20 cellular contexts compared by ENCODE assay signal in the genomic region with DNA sequence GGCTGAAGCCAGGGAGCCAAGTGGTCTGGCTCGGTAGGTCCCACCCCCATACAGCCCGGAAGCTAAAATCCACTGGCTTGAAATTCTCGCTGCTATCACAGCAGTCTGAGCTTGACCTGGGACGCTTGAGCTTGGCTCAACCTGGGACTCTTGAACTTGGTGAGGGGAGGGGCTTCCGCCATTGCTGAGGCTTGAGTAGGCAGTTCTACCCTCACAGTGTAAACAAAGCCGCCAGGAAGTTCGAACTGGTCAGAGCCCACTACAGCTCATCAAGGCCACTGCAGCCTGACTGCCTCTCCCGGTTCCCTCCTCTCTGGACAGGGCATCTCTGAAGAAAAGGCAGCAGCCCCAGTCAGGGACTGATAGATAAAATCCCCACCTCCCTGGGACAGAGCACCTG.
DNase-seq lines count a peak whose midpoint lies in the region; FAIRE-seq and TF ChIP-seq lines count a peak whose summit lies in the region.
"Had no signal": no experiment of that assay in that cellular context is flagged by ENCODE, and none has a peak within 500 bp of the region (broad histone marks: within the 10 kb centered on the region; RNA-seq: fewer than 3 reads in every experiment).

No MANE protein-coding gene starts in this region.

- H3K27me3 ChIP-seq in H9 (ENCODE audit: insufficient read depth, low read length): no peaks in the 10 kb centered on the region
- H3K27me3 ChIP-seq in H1 (replicated peaks in 1 of 4; ENCODE audit: control insufficient read depth in 3 of 4, extremely low read depth in 1 of 4, insufficient read depth in 3 of 4, low read length in 3 of 4): no peaks in the 10 kb centered on the region
- no peaks in the 10 kb centered on the region for H3K27me3 ChIP-seq in MM.1S (replicated peaks; ENCODE audit: insufficient read depth, low read length)
- H3K27me3 ChIP-seq: BLaER1 treated with 17β-estradiol and CSF1 and Interleukin-3, amounts not matched to agents 10 nM and 100 nM had no signal

- CTCF ChIA-PET in H1 (lab: Charles Lee; ENCODE audit: partially characterized antibody): interaction anchor here (1.1 kb wide), 1 partner anchor 111 kb away, joined by 3 read pairs; no protein-coding TSS in a partner anchor

- H3K9ac ChIP-seq in H9 (ENCODE audit: extremely low read depth, insufficient read length, low read length) (no peak overlapping the region), H1 (replicated peaks in 1 of 4; ENCODE audit: extremely low read depth in 1 of 4, low read depth in 3 of 4, low read length in 3 of 4) (no peak overlapping the region), MM.1S (ENCODE audit: low read length) (no peak overlapping the region)
- H3K9ac ChIP-seq: BLaER1 treated with 17β-estradiol and CSF1 and Interleukin-3, amounts not matched to agents 10 nM and 100 nM had no signal

- no peak for TF ChIP-seq RAD21 in H1 (IDR thresholded peaks at IDR 0.05 in 1 of 2, conservative IDR thresholded peaks at IDR 0.05 in 1 of 2; ENCODE audit: low read depth in 2 of 2, low read length in 2 of 2)

- H4K91ac ChIP-seq in H9 (ENCODE audit: insufficient read length, low read depth, low read length) (no peak overlapping the region), H1 (replicated peaks; ENCODE audit: insufficient read length, low read length) (no peak overlapping the region)

- no peaks in the 10 kb centered on the region for H3K4me1 ChIP-seq in H9 (ENCODE audit: insufficient read depth, low read length)
- no peaks in the 10 kb centered on the region for H3K4me1 ChIP-seq in H1 (replicated peaks in 1 of 4; ENCODE audit: control insufficient read depth in 3 of 4, insufficient read depth in 4 of 4, low read length in 3 of 4)
- H3K4me1 ChIP-seq in MM.1S (ENCODE audit: low read length): no peaks in the 10 kb centered on the region
- H3K4me1 ChIP-seq: BLaER1 treated with 17β-estradiol and CSF1 and Interleukin-3, amounts not matched to agents 10 nM and 100 nM had no signal

- no peaks in the 10 kb centered on the region; the same call in 1 of the 2 replicates for H3K27me3 Mint-ChIP-seq in H9 (ENCODE audit: low read depth)
- H3K27me3 Mint-ChIP-seq: B cell, IgD-negative memory B cell had no signal

- H2BK20ac ChIP-seq in H9 (ENCODE audit: low read depth, low read length, poor library complexity, severe bottlenecking) (no peak overlapping the region), H1 (ENCODE audit: low read length) (no peak overlapping the region)

- no peak overlapping the region for H3K4me3 ChIP-seq in H1 (ENCODE audit: extremely low read depth in 1 of 4, insufficient read depth in 2 of 4, low read depth in 3 of 4, low read length in 4 of 4)
- H3K4me3 ChIP-seq in MM.1S (ENCODE audit: low read length): no peak overlapping the region
- H3K4me3 ChIP-seq: BLaER1 treated with 17β-estradiol and CSF1 and Interleukin-3, amounts not matched to agents 10 nM and 100 nM had no signal

- TF ChIP-seq EP300 in H1 (IDR thresholded peaks at IDR 0.05; ENCODE audit: borderline replicate concordance in 1 of 2, low read depth in 2 of 2, low read length in 2 of 2): no peak

- H3K18ac ChIP-seq in H9 (ENCODE audit: insufficient read length, low read depth, low read length) (no peak overlapping the region), H1 (ENCODE audit: extremely low read depth, low read length) (no peak overlapping the region; the same call in 1 of the 2 replicates)

- H3K79me1 ChIP-seq in H9 (ENCODE audit: insufficient read depth, low read depth, low read length, poor library complexity, severe bottlenecking): no peaks in the 10 kb centered on the region
- H3K79me1 ChIP-seq in H1 (ENCODE audit: low read depth, low read length): no peaks in the 10 kb centered on the region

- H4K20me1 ChIP-seq in H9 (ENCODE audit: control insufficient read depth, insufficient read depth, insufficient read length) (no peaks in the 10 kb centered on the region), H1 (replicated peaks in 1 of 2; ENCODE audit: control insufficient read depth in 1 of 2, insufficient read depth in 2 of 2, low read length in 2 of 2) (no peaks in the 10 kb centered on the region), MM.1S (ENCODE audit: insufficient read depth, low read length) (no peaks in the 10 kb centered on the region)
- H4K20me1 ChIP-seq: BLaER1 treated with 17β-estradiol and CSF1 and Interleukin-3, amounts not matched to agents 10 nM and 100 nM had no signal

- H3K9me3 ChIP-seq in H9 (ENCODE audit: control insufficient read depth, low read depth, low read length) (no peaks in the 10 kb centered on the region), H1 (ENCODE audit: insufficient read depth in 2 of 2, low read depth in 1 of 2, low read length in 1 of 2) (no peaks in the 10 kb centered on the region), MM.1S (replicated peaks; ENCODE audit: insufficient read depth, low read length) (no peaks in the 10 kb centered on the region)

- H2BK5ac ChIP-seq in H9 (ENCODE audit: insufficient read length, low read length) (no peak overlapping the region), H1 (ENCODE audit: low read depth, low read length) (no peak overlapping the region)

- H3K27ac Mint-ChIP-seq in H9: no peak overlapping the region
- H3K27ac Mint-ChIP-seq: B cell; CD8-positive, alpha-beta T cell; IgD-negative memory B cell had no signal

- H3K4ac ChIP-seq in H9 (ENCODE audit: low read depth, low read length) (no peak overlapping the region), H1 (replicated peaks; ENCODE audit: insufficient read length, low read depth, low read length) (no peak overlapping the region)

- H2BK12ac ChIP-seq in H9 (ENCODE audit: insufficient read length, low read depth, low read length) (no peak overlapping the region), H1 (ENCODE audit: low read depth, low read length) (no peak overlapping the region)

- no peak overlapping the region for H4K5ac ChIP-seq in H9 (ENCODE audit: insufficient read length, low read depth, low read length)
- H4K5ac ChIP-seq in H1 (ENCODE audit: insufficient read length, low read depth, low read length): no peak overlapping the region

- H3K56ac ChIP-seq in H9 (ENCODE audit: insufficient read length, low read depth, low read length) (no peak overlapping the region), H1 (replicated peaks; ENCODE audit: insufficient read length, low read depth, low read length) (no peak overlapping the region)

- H3K9me2 ChIP-seq in MM.1S (replicated peaks; ENCODE audit: insufficient read depth, low read length): no peaks in the 10 kb centered on the region

- TF ChIP-seq CTCF in H9 (conservative IDR thresholded peaks at IDR 0.05) (no peak), H1 (IDR thresholded peaks at IDR 0.05; ENCODE audit: control extremely low read depth in 1 of 3, insufficient read depth in 1 of 3, low read depth in 1 of 3, low read length in 3 of 3) (no peak), MM.1S (IDR thresholded peaks at IDR 0.05; ENCODE audit: low read length) (no peak)

- no peak overlapping the region for H3K4me3 Mint-ChIP-seq in H9
- H3K4me3 Mint-ChIP-seq: B cell; CD8-positive, alpha-beta T cell; IgD-negative memory B cell had no signal

- peaks cover 3 to 7% of the 10 kb centered on the region in 2 experiments; a peak in 3 of 5 replicates for H3K9me3 Mint-ChIP-seq in H9

- no CpG with 5 or more reads among the region's 8 CpGs for WGBS in H9 (ENCODE audit: extremely low coverage, insufficient read length, low lambda C conversion rate)
- 93% methylated on average over 8 of the region's 8 CpGs; no CpG with 5 or more reads in 1 of the 2 experiments for WGBS in H1 (ENCODE audit: extremely low coverage in 1 of 2, insufficient coverage in 1 of 2, insufficient read length in 1 of 2, insufficient replicate concordance in 2 of 2, low coverage in 1 of 2, low lambda C conversion rate in 2 of 2, missing lambda C conversion rate in 1 of 2), 2 experiments

- FAIRE-seq in H1 (lab: Jason Lieb, UNC): no peak
- FAIRE-seq: HTR-8/SVneo had no signal

- H3K27ac ChIP-seq in H9 (ENCODE audit: insufficient read length, low read depth, low read length) (no peak overlapping the region), H1 (ENCODE audit: low read depth, low read length) (no peak overlapping the region), MM.1S (ENCODE audit: low read length) (no peak overlapping the region)
- H3K27ac ChIP-seq: BLaER1 treated with 17β-estradiol and CSF1 and Interleukin-3, amounts not matched to agents 10 nM and 100 nM; HL-60 had no signal

- H3K4me1 Mint-ChIP-seq in H9: no peaks in the 10 kb centered on the region
- H3K4me1 Mint-ChIP-seq: B cell, IgD-negative memory B cell had no signal

- H3F3A ChIP-seq in MM.1S (ENCODE audit: insufficient read depth, low read length): no peaks in the 10 kb centered on the region

- no peak overlapping the region for H2BK15ac ChIP-seq in H9 (ENCODE audit: low read depth, low read length)
- H2BK15ac ChIP-seq in H1 (ENCODE audit: low read length): no peak overlapping the region

- H2AK5ac ChIP-seq in H9 (ENCODE audit: insufficient read length, low read length): no peak overlapping the region
- H2AK5ac ChIP-seq in H1 (ENCODE audit: low read depth, low read length): no peak overlapping the region

- POLR2A ChIA-PET in H1 (lab: Charles Lee; ENCODE audit: partially characterized antibody): no interaction called here

- H3K14ac ChIP-seq in H9 (ENCODE audit: insufficient read depth, low read length) (no peak overlapping the region), H1 (ENCODE audit: insufficient read length) (no peak overlapping the region)

- H2AFZ ChIP-seq in H9 (ENCODE audit: low read length): no peak overlapping the region
- H2AFZ ChIP-seq in H1 (ENCODE audit: low read length): peak overlapping the region; percentile 48
- no peak overlapping the region for H2AFZ ChIP-seq in MM.1S (ENCODE audit: low read length)

- H3K23ac ChIP-seq in H9 (ENCODE audit: insufficient read length, low read depth, low read length) (no peak overlapping the region), H1 (ENCODE audit: insufficient read length) (no peak overlapping the region)

- DNase-seq in A172 (ENCODE audit: low spot score) (peak; percentile 1), H9 (peak; percentile 70), H1 (ENCODE audit: low read depth in 1 of 2, low spot score in 2 of 2) (no peak), iPS-NIHi7 (ENCODE audit: extremely low spot score) (peak; percentile 8), middle frontal gyrus (ENCODE audit: extremely low spot score, low spot score) (no peak), MM.1S (no peak)
- DNase-seq in activated CD8-positive, alpha-beta memory T cell treated with anti-CD3 and anti-CD28 coated beads, Interleukin-2, amount 50 U/mL, for 4 hours: no peak
- DNase-seq in activated CD4-positive, alpha-beta T cell treated with anti-CD3 and anti-CD28 coated beads for 1 hour: no peak
- DNase-seq: 8988T; Calu3; CD8-positive, alpha-beta T cell; DMS79 treated with DMSO at 0.1 percent for 48 hours; GF-D8; GOT3; HCEC 1CT had no signal

- H4K8ac ChIP-seq in H9 (replicated peaks; ENCODE audit: insufficient read length, low read depth, low read length): no peak overlapping the region
- H4K8ac ChIP-seq in H1 (ENCODE audit: extremely low read depth, insufficient read depth, low read length): peak overlapping the region; percentile 25; the same call in 1 of the 2 replicates

- H3K23me2 ChIP-seq in H9 (ENCODE audit: insufficient read length, low read depth, low read length, poor library complexity, severe bottlenecking) (no peaks in the 10 kb centered on the region), H1 (ENCODE audit: low read depth, low read length) (no peaks in the 10 kb centered on the region)

- H2BK120ac ChIP-seq in H9 (ENCODE audit: low read depth, low read length, poor library complexity, severe bottlenecking) (no peak overlapping the region), H1 (replicated peaks; ENCODE audit: low read depth, low read length) (no peak overlapping the region)

- H3K4me2 ChIP-seq in H9 (ENCODE audit: insufficient read depth, insufficient read length, low read length) (no peak overlapping the region), H1 (ENCODE audit: insufficient read depth in 1 of 2, low read depth in 2 of 2, low read length in 2 of 2) (no peak overlapping the region), MM.1S (ENCODE audit: low read depth, low read length) (no peak overlapping the region)
- H3K4me2 ChIP-seq: BLaER1 treated with 17β-estradiol and CSF1 and Interleukin-3, amounts not matched to agents 10 nM and 100 nM had no signal

- H3K36me3 Mint-ChIP-seq in H9 (ENCODE audit: insufficient read depth in 1 of 3, low read depth in 3 of 3): no peaks in the 10 kb centered on the region; a peak in 1 of 7 replicates
- H3K36me3 Mint-ChIP-seq: CD8-positive, alpha-beta T cell; IgD-negative memory B cell had no signal

- no peak for TF ChIP-seq POLR2A in H1 (IDR thresholded peaks at IDR 0.05; ENCODE audit: control extremely low read depth in 1 of 2, low read depth in 2 of 2, low read length in 2 of 2)

- no peaks in the 10 kb centered on the region for H3K79me2 ChIP-seq in H9 (ENCODE audit: insufficient read depth, low read length)
- no peaks in the 10 kb centered on the region for H3K79me2 ChIP-seq in H1 (ENCODE audit: control insufficient read depth in 1 of 2, insufficient read depth in 2 of 2, low read length in 2 of 2)
- H3K79me2 ChIP-seq in MM.1S (ENCODE audit: low read length): no peaks in the 10 kb centered on the region

- no peak overlapping the region for H3T11ph ChIP-seq in H9 (ENCODE audit: low read length)

- H3K36me3 ChIP-seq in H1 (ENCODE audit: control insufficient read depth in 2 of 4, insufficient read depth in 4 of 4, low read length in 3 of 4): no peaks in the 10 kb centered on the region
- no peaks in the 10 kb centered on the region for H3K36me3 ChIP-seq in MM.1S (replicated peaks; ENCODE audit: insufficient read depth, low read length)
- H3K36me3 ChIP-seq: BLaER1 treated with 17β-estradiol and CSF1 and Interleukin-3, amounts not matched to agents 10 nM and 100 nM had no signal

Comparison
In these comparisons a context has a peak if more than half of its experiments do, and no peak if none do; other contexts are left out.
1. DNase-seq: peak in A172 (single experiment), H9 (single experiment) and iPS-NIHi7 (single experiment); none in H1 (0 of 2), activated CD8-positive, alpha-beta memory T cell treated with anti-CD3 and anti-CD28 coated beads, Interleukin-2, amount 50 U/mL, for 4 hours (single experiment), middle frontal gyrus (single experiment), MM.1S (single experiment) and activated CD4-positive, alpha-beta T cell treated with anti-CD3 and anti-CD28 coated beads for 1 hour (single experiment).